Comparison of ENCODE assay signal across 1 cellular context in genomic region chr6:116492331-116493067, GRCh38.
TF ChIP-seq lines count a peak whose summit lies in the region.

No MANE protein-coding gene starts in this region.

TF ChIP-seq in K562, 482 proteins besides CTCF, POLR2A, EP300 and RAD21 (continued from another document and continues in another):
- TF ChIP-seq ZNF592 (IDR thresholded peaks at IDR 0.05): no peak
- TF ChIP-seq RAD51 (IDR thresholded peaks at IDR 0.05; ENCODE audit: borderline replicate concordance, low read depth): no peak
- TF ChIP-seq RBM39 (optimal IDR thresholded peaks at IDR 0.05; ENCODE audit: low read depth, low read length): no peak
- TF ChIP-seq FOXA3 (CRISPR knock-in tag; conservative IDR thresholded peaks at IDR 0.05 in 1 of 2, IDR thresholded peaks at IDR 0.05 in 1 of 2): no peak; a peak in 1 of 4 replicates
- TF ChIP-seq PURB (CRISPR knock-in tag; IDR thresholded peaks at IDR 0.05; ENCODE audit: low read depth): no peak
- no peak for TF ChIP-seq ZNF212 (CRISPR knock-in tag; IDR thresholded peaks at IDR 0.05)
- no peak for TF ChIP-seq ZNF124 (CRISPR knock-in tag; IDR thresholded peaks at IDR 0.05)
- no peak for TF ChIP-seq MED1 (CRISPR knock-in tag; IDR thresholded peaks at IDR 0.05; ENCODE audit: borderline replicate concordance)
- peak; percentile 87 for TF ChIP-seq EHMT2 (IDR thresholded peaks at IDR 0.05)
- no peak for TF ChIP-seq TGIF2 (CRISPR knock-in tag; IDR thresholded peaks at IDR 0.05)
- peak; percentile 96 for TF ChIP-seq SMARCA4 (IDR thresholded peaks at IDR 0.05)
- TF ChIP-seq TRIM24 (IDR thresholded peaks at IDR 0.05): peak; percentile 69 to 83; a peak in 3 of 4 replicates
- TF ChIP-seq SFPQ (IDR thresholded peaks at IDR 0.05; ENCODE audit: low read depth, low read length): no peak
- no peak for TF ChIP-seq ZZZ3 (IDR thresholded peaks at IDR 0.05)
- no peak for TF ChIP-seq KDM2B (CRISPR knock-in tag; IDR thresholded peaks at IDR 0.05)
- TF ChIP-seq CCNT2 (IDR thresholded peaks at IDR 0.05; ENCODE audit: borderline replicate concordance, extremely low read depth, insufficient read length, low read depth, low read length): peak; percentile 65
- no peak for TF ChIP-seq RHOXF2B (CRISPR knock-in tag; conservative IDR thresholded peaks at IDR 0.05)
- TF ChIP-seq ZNF644 (tag; IDR thresholded peaks at IDR 0.05; ENCODE audit: low read depth): peak; percentile 68; the same call in 1 of the 2 replicates
- 0 out of 2 replicates have a peak, but pooled peaks have one; percentile 25 for TF ChIP-seq POLR2H (tag; IDR thresholded peaks at IDR 0.05; ENCODE audit: low read depth)
- peak; percentile 42 for TF ChIP-seq TAF9B (IDR thresholded peaks at IDR 0.05; ENCODE audit: partially characterized antibody)
- TF ChIP-seq ZNF12 (CRISPR knock-in tag; IDR thresholded peaks at IDR 0.05): no peak
- no peak for TF ChIP-seq BDP1 (IDR thresholded peaks at IDR 0.05; ENCODE audit: insufficient read depth, insufficient read length)
- TF ChIP-seq, protein P1, sequence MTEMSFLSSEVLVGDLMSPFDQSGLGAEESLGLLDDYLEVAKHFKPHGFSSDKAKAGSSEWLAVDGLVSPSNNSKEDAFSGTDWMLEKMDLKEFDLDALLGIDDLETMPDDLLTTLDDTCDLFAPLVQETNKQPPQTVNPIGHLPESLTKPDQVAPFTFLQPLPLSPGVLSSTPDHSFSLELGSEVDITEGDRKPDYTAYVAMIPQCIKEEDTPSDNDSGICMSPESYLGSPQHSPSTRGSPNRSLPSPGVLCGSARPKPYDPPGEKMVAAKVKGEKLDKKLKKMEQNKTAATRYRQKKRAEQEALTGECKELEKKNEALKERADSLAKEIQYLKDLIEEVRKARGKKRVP (CRISPR knock-in tag; IDR thresholded peaks at IDR 0.05): no peak
- TF ChIP-seq, protein P2, sequence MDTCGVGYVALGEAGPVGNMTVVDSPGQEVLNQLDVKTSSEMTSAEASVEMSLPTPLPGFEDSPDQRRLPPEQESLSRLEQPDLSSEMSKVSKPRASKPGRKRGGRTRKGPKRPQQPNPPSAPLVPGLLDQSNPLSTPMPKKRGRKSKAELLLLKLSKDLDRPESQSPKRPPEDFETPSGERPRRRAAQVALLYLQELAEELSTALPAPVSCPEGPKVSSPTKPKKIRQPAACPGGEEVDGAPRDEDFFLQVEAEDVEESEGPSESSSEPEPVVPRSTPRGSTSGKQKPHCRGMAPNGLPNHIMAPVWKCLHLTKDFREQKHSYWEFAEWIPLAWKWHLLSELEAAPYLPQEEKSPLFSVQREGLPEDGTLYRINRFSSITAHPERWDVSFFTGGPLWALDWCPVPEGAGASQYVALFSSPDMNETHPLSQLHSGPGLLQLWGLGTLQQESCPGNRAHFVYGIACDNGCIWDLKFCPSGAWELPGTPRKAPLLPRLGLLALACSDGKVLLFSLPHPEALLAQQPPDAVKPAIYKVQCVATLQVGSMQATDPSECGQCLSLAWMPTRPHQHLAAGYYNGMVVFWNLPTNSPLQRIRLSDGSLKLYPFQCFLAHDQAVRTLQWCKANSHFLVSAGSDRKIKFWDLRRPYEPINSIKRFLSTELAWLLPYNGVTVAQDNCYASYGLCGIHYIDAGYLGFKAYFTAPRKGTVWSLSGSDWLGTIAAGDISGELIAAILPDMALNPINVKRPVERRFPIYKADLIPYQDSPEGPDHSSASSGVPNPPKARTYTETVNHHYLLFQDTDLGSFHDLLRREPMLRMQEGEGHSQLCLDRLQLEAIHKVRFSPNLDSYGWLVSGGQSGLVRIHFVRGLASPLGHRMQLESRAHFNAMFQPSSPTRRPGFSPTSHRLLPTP (IDR thresholded peaks at IDR 0.05; ENCODE audit: borderline replicate concordance, extremely low read depth, insufficient read length): no peak
- no peak for TF ChIP-seq KAT7 (CRISPR knock-in tag; IDR thresholded peaks at IDR 0.05; ENCODE audit: borderline replicate concordance)
- TF ChIP-seq PHF8 (IDR thresholded peaks at IDR 0.05; ENCODE audit: borderline replicate concordance, low read length): no peak
- peak; percentile 53; the same call in 1 of the 2 replicates for TF ChIP-seq MAFF (IDR thresholded peaks at IDR 0.05; ENCODE audit: low read length)
- no peak for TF ChIP-seq SP1 (CRISPR knock-in tag; IDR thresholded peaks at IDR 0.05)
- TF ChIP-seq IRF9 (tag; IDR thresholded peaks at IDR 0.05): no peak
- TF ChIP-seq ZNF239 (CRISPR knock-in tag; IDR thresholded peaks at IDR 0.05): no peak
- TF ChIP-seq HNRNPLL (IDR thresholded peaks at IDR 0.05; ENCODE audit: low read depth, low read length, poor library complexity, severe bottlenecking): no peak
- no peak for TF ChIP-seq MAZ (CRISPR knock-in tag; conservative IDR thresholded peaks at IDR 0.05 in 1 of 2, IDR thresholded peaks at IDR 0.05 in 1 of 2)
- peak; percentile 69 for TF ChIP-seq BHLHE40 (IDR thresholded peaks at IDR 0.05; ENCODE audit: low read length)
- peak; percentile 89 for TF ChIP-seq CEBPB (tag; IDR thresholded peaks at IDR 0.05)
- TF ChIP-seq CBX8 (IDR thresholded peaks at IDR 0.05; ENCODE audit: borderline replicate concordance, extremely low read depth, low read depth, low read length, poor library complexity, severe bottlenecking): no peak
- peak; percentile 67; the same call in 1 of the 2 replicates for TF ChIP-seq C11orf30 (IDR thresholded peaks at IDR 0.05; ENCODE audit: low read depth)
- TF ChIP-seq CREB3 (tag; conservative IDR thresholded peaks at IDR 0.05; ENCODE audit: low read depth): no peak
- TF ChIP-seq CCAR2 (IDR thresholded peaks at IDR 0.05; ENCODE audit: low read depth, low read length): no peak
- TF ChIP-seq SOX6 (IDR thresholded peaks at IDR 0.05): peak; percentile 97
- TF ChIP-seq ZNF445 (CRISPR knock-in tag; IDR thresholded peaks at IDR 0.05; ENCODE audit: low read depth): no peak
- TF ChIP-seq, protein P3, sequence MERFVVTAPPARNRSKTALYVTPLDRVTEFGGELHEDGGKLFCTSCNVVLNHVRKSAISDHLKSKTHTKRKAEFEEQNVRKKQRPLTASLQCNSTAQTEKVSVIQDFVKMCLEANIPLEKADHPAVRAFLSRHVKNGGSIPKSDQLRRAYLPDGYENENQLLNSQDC (CRISPR knock-in tag; IDR thresholded peaks at IDR 0.05): no peak
- no peak for TF ChIP-seq EZH2 (IDR thresholded peaks at IDR 0.05; ENCODE audit: borderline replicate concordance, low read depth, low read length)
- TF ChIP-seq SP2 (IDR thresholded peaks at IDR 0.05; ENCODE audit: extremely low read depth, low read depth, low read length, poor library complexity, severe bottlenecking): no peak
- no peak for TF ChIP-seq HMG20A (CRISPR knock-in tag; conservative IDR thresholded peaks at IDR 0.05)
- TF ChIP-seq NCOA1 (IDR thresholded peaks at IDR 0.05; ENCODE audit: low read depth): 0 out of 2 replicates have a peak, but pooled peaks have one; percentile 15
- no peak for TF ChIP-seq PPARD (CRISPR knock-in tag; IDR thresholded peaks at IDR 0.05)
- TF ChIP-seq SIN3B (IDR thresholded peaks at IDR 0.05; ENCODE audit: low read depth): no peak
- TF ChIP-seq HMGXB4 (CRISPR knock-in tag; IDR thresholded peaks at IDR 0.05): no peak
- peak; percentile 86 for TF ChIP-seq TEAD4 (IDR thresholded peaks at IDR 0.05; ENCODE audit: low read length)
- no peak for TF ChIP-seq TEAD4 (CRISPR knock-in tag; IDR thresholded peaks at IDR 0.05; ENCODE audit: borderline replicate concordance)
- TF ChIP-seq XRCC4 (IDR thresholded peaks at IDR 0.05; ENCODE audit: extremely low read depth, insufficient read depth, insufficient read length): no peak
- no peak for TF ChIP-seq HIVEP1 (CRISPR knock-in tag; IDR thresholded peaks at IDR 0.05)
- no peak for TF ChIP-seq SETDB1 (IDR thresholded peaks at IDR 0.05; ENCODE audit: low read length)
- no peak for TF ChIP-seq STAT5B (CRISPR knock-in tag; IDR thresholded peaks at IDR 0.05)
- no peak for TF ChIP-seq ZNF146 (CRISPR knock-in tag; IDR thresholded peaks at IDR 0.05; ENCODE audit: unreplicated experiment)
- TF ChIP-seq ZBTB26 (CRISPR knock-in tag; IDR thresholded peaks at IDR 0.05): no peak
